12 cellular contexts compared by ENCODE assay signal in genomic region chr3:123618076-123618703, GRCh38. TPM values are rescaled to one million over a fixed set of nuclear protein-coding genes. Genes with fewer than 3 reads are reported as not detected.
A peak's percentile ranks its signal among the peaks of the same experiment; 100 is the strongest.
DNase-seq lines count a peak whose midpoint lies in the region; ATAC-seq and TF ChIP-seq lines count a peak whose summit lies in the region.
"Had no signal": no experiment of that assay in that cellular context is flagged by ENCODE, and none has a peak within 500 bp of the region (broad histone marks: within the 10 kb centered on the region; RNA-seq: fewer than 3 reads in every experiment).

No MANE protein-coding gene starts in this region.

- WGBS in GM23248 (ENCODE audit: low coverage in 1 of 2, low lambda C conversion rate in 2 of 2, missing lambda C conversion rate in 2 of 2), 2 experiments: 80 to 85% methylated on average over 7 of the region's 7 CpGs

- H3K4me3 Mint-ChIP-seq in stimulated activated naive B cell treated with anti-CD40 and anti-IgM and Interleukin-4, amounts not matched to agents 10 μg/mL and 1 μg/mL and 100 μg/mL, for 72 hours: peak overlapping the region; percentile 17 to 28
- H3K4me3 Mint-ChIP-seq: activated T-cell treated with anti-CD3 and anti-CD28 coated beads, Interleukin-2, amount 50 U/mL, for 4 hours; central memory CD8-positive, alpha-beta T cell had no signal

- H3K4me1 ChIP-seq in GM23248 (ENCODE audit: insufficient read depth) (peaks cover 13% of the 10 kb centered on the region), RWPE2 (ENCODE audit: insufficient read depth, poor library complexity, severe bottlenecking) (peaks cover 23% of the 10 kb centered on the region), fibroblast of lung (ENCODE audit: control insufficient read depth, extremely low read depth, insufficient read depth, low read length) (peaks cover 27% of the 10 kb centered on the region)

- no peak overlapping the region for H3K9ac ChIP-seq in GM23248
- no peak overlapping the region for H3K9ac ChIP-seq in fibroblast of lung (ENCODE audit: insufficient read depth, low read length)

- H3K4me3 ChIP-seq in GM23248 (no peak overlapping the region), RWPE2 (ENCODE audit: severe bottlenecking) (no peak overlapping the region), fibroblast of lung (replicated peaks in 1 of 4; ENCODE audit: control extremely low read depth in 1 of 4, insufficient read depth in 1 of 4, low read depth in 3 of 4, low read length in 4 of 4) (peak overlapping the region in 2 of 4 experiments; percentile 23 to 47)

- H3K27me3 ChIP-seq in GM23248 (replicated peaks; ENCODE audit: insufficient read depth) (no peaks in the 10 kb centered on the region), RWPE2 (ENCODE audit: insufficient read depth, poor library complexity, severe bottlenecking) (no peaks in the 10 kb centered on the region), fibroblast of lung (ENCODE audit: control insufficient read depth, insufficient read depth, low read length) (no peaks in the 10 kb centered on the region)

- TF ChIP-seq CTCF in RWPE2 (IDR thresholded peaks at IDR 0.05; ENCODE audit: poor library complexity, severe bottlenecking) (no peak), fibroblast of lung (conservative IDR thresholded peaks at IDR 0.05 in 1 of 2, IDR thresholded peaks at IDR 0.05 in 1 of 2; ENCODE audit: low read depth in 1 of 2, low read length in 2 of 2) (no peak)

- H3K79me2 ChIP-seq in GM23248 (ENCODE audit: insufficient read depth) (no peaks in the 10 kb centered on the region), fibroblast of lung (ENCODE audit: control insufficient read depth, insufficient read depth, low read length) (no peaks in the 10 kb centered on the region)

- peak; percentile 13; the same call in 2 of the 3 replicates for ATAC-seq in RWPE2 (ENCODE audit: low read depth)
- peak; percentile 80 to 81 for ATAC-seq in stimulated activated naive B cell treated with anti-CD40 and anti-IgM and Interleukin-4, amounts not matched to agents 10 μg/mL and 1 μg/mL and 100 μg/mL, for 72 hours (replicated peaks)
- no peak for ATAC-seq in HG03039 (IDR thresholded peaks at IDR 0.05; ENCODE audit: unreplicated experiment)
- no peak for ATAC-seq in GM21619 (IDR thresholded peaks at IDR 0.05; ENCODE audit: unreplicated experiment)
- ATAC-seq: activated T-cell treated with anti-CD3 and anti-CD28 coated beads, Interleukin-2, amount 50 U/mL, for 4 hours had no signal

- no peak for DNase-seq in GM23248
- no peak for DNase-seq in RWPE2 (ENCODE audit: low spot score)
- DNase-seq in fibroblast of lung (ENCODE audit: low read depth in 2 of 2): no peak
- DNase-seq in stimulated activated naive B cell treated with anti-CD40 and anti-IgM and Interleukin-4, amounts not matched to agents 10 μg/mL and 1 μg/mL and 100 μg/mL, for 72 hours: no peak
- no peak for DNase-seq in DMS 273 (lab: John Stamatoyannopoulos, UW; ENCODE audit: unreplicated experiment)
- no peak for DNase-seq in NCI-H2196 (lab: John Stamatoyannopoulos, UW; ENCODE audit: unreplicated experiment)
- DNase-seq: activated T-cell treated with anti-CD3 and anti-CD28 coated beads, Interleukin-2, amount 50 U/mL, for 4 hours; DMS153; glutamatergic neuron had no signal

- H3K27ac ChIP-seq in GM23248 (peak overlapping the region; percentile 11; the same call in 1 of the 2 replicates), RWPE2 (ENCODE audit: poor library complexity, severe bottlenecking) (peak overlapping the region; percentile 38), fibroblast of lung (ENCODE audit: insufficient read depth, low read length) (no peak overlapping the region)

- H3K36me3 ChIP-seq in GM23248 (ENCODE audit: low read depth): peaks cover 32% of the 10 kb centered on the region
- peaks cover 31% of the 10 kb centered on the region for H3K36me3 ChIP-seq in RWPE2 (ENCODE audit: low read depth)
- peaks cover 14% of the 10 kb centered on the region for H3K36me3 ChIP-seq in fibroblast of lung (ENCODE audit: control insufficient read depth, insufficient read depth, low read length)

- no peaks in the 10 kb centered on the region for H3K9me2 ChIP-seq in GM23248 (ENCODE audit: insufficient read depth)

- peaks cover 18 to 23% of the 10 kb centered on the region in 2 donors for H3K4me1 Mint-ChIP-seq in stimulated activated naive B cell treated with anti-CD40 and anti-IgM and Interleukin-4, amounts not matched to agents 10 μg/mL and 1 μg/mL and 100 μg/mL, for 72 hours
- H3K4me1 Mint-ChIP-seq: central memory CD8-positive, alpha-beta T cell had no signal

- peaks cover 2 to 7% of the 10 kb centered on the region in 2 donors for H3K36me3 Mint-ChIP-seq in stimulated activated naive B cell treated with anti-CD40 and anti-IgM and Interleukin-4, amounts not matched to agents 10 μg/mL and 1 μg/mL and 100 μg/mL, for 72 hours

- no peaks in the 10 kb centered on the region for H4K20me1 ChIP-seq in GM23248 (ENCODE audit: insufficient read depth)
- no peaks in the 10 kb centered on the region for H4K20me1 ChIP-seq in fibroblast of lung (ENCODE audit: control insufficient read depth, extremely low read depth, insufficient read depth, low read length)

- in situ Hi-C loops in GM23248 (cut with MboI): no loop called here

- no peaks in the 10 kb centered on the region for H3K9me3 Mint-ChIP-seq in stimulated activated naive B cell treated with anti-CD40 and anti-IgM and Interleukin-4, amounts not matched to agents 10 μg/mL and 1 μg/mL and 100 μg/mL, for 72 hours
- H3K9me3 Mint-ChIP-seq: activated T-cell treated with anti-CD3 and anti-CD28 coated beads, Interleukin-2, amount 50 U/mL, for 4 hours; central memory CD8-positive, alpha-beta T cell had no signal

- H3K27ac Mint-ChIP-seq in stimulated activated naive B cell treated with anti-CD40 and anti-IgM and Interleukin-4, amounts not matched to agents 10 μg/mL and 1 μg/mL and 100 μg/mL, for 72 hours: peak overlapping the region; percentile 47

- H3F3A ChIP-seq in GM23248 (ENCODE audit: insufficient read depth): peaks cover 15% of the 10 kb centered on the region; the same call in 1 of the 2 replicates

- no peaks in the 10 kb centered on the region for H3K9me3 ChIP-seq in GM23248 (ENCODE audit: low read depth)
- H3K9me3 ChIP-seq in RWPE2 (ENCODE audit: severe bottlenecking): no peaks in the 10 kb centered on the region
- H3K9me3 ChIP-seq in fibroblast of lung (ENCODE audit: control insufficient read depth, insufficient read depth, low read depth, low read length): no peaks in the 10 kb centered on the region

- H2AFZ ChIP-seq in GM23248 (no peak overlapping the region), fibroblast of lung (ENCODE audit: low read length) (no peak overlapping the region)

- no peaks in the 10 kb centered on the region for H3K27me3 Mint-ChIP-seq in stimulated activated naive B cell treated with anti-CD40 and anti-IgM and Interleukin-4, amounts not matched to agents 10 μg/mL and 1 μg/mL and 100 μg/mL, for 72 hours
- H3K27me3 Mint-ChIP-seq: central memory CD8-positive, alpha-beta T cell had no signal

- H3K4me2 ChIP-seq in GM23248 (ENCODE audit: unreplicated experiment): no peak overlapping the region
- H3K4me2 ChIP-seq in fibroblast of lung (ENCODE audit: extremely low read depth, insufficient read depth, low read length): peak overlapping the region; percentile 55

RNA-seq across cellular contexts. Expression of gene HACD2, which starts 33.3 kb away (rescaled TPM):
- total RNA-seq in GM23248 (2014; rRNA removed; shearing (Covaris generic)): 41.2 and 41.6 TPM in 2 replicates
- polyA plus RNA-seq in GM23248 (2016; fragmentation: Nextera tagmentation; extraction: Ambion mirVana) (27.0 and 29.6 TPM in 2 replicates), fibroblast of lung (47.0 and 48.7 TPM in 2 replicates)
- 19.5 and 22.0 TPM in 2 replicates for total RNA-seq in fibroblast of lung
- 21.0 TPM in 2 replicates for polyA plus RNA-seq in fibroblast of lung (2012)
- 28.0 and 39.3 TPM in 2 replicates for polyA minus RNA-seq in fibroblast of lung (ENCODE audit: low replicate concordance)

Comparison
In these comparisons a context has a peak if more than half of its experiments do, and no peak if none do; other contexts are left out.
1. ATAC-seq: peak in RWPE2 (single experiment) and stimulated activated naive B cell treated with anti-CD40 and anti-IgM and Interleukin-4, amounts not matched to agents 10 μg/mL and 1 μg/mL and 100 μg/mL, for 72 hours (2 of 2); none in HG03039 (single experiment) and GM21619 (single experiment).